Comparison of ENCODE assay signal across 8 cellular contexts in genomic region chr3:10242182-10243065, GRCh38. TPM values are rescaled to one million over a fixed set of nuclear protein-coding genes. Genes with fewer than 3 reads are reported as not detected.
A peak's percentile ranks its signal among the peaks of the same experiment; 100 is the strongest.
DNase-seq lines count a peak whose midpoint lies in the region; ATAC-seq lines count a peak whose summit lies in the region.

No MANE protein-coding gene starts in this region.

- H3K9me3 Mint-ChIP-seq in activated naive CD4-positive, alpha-beta T cell treated with anti-CD3 and anti-CD28 coated beads, Interleukin-2, amount 50 U/mL, for 72 hours: peaks cover 11 to 25% of the 10 kb centered on the region in 2 donors

- no peak overlapping the region for H2AK5ac ChIP-seq in neuronal stem cell (ENCODE audit: low read depth, low read length)

- no peak overlapping the region for H4K8ac ChIP-seq in neuronal stem cell (ENCODE audit: low read depth, low read length)

- H3K27ac ChIP-seq in neuronal stem cell (replicated peaks; ENCODE audit: low read length): no peak overlapping the region

- no peaks in the 10 kb centered on the region for H3K4me1 ChIP-seq in neuronal stem cell (ENCODE audit: control insufficient read depth in 2 of 2, insufficient read depth in 1 of 2, low read depth in 1 of 2, low read length in 2 of 2)

- H3K18ac ChIP-seq in neuronal stem cell (ENCODE audit: low read length): no peak overlapping the region

- no peak overlapping the region for H2BK15ac ChIP-seq in neuronal stem cell (ENCODE audit: low read length)

- H2BK120ac ChIP-seq in neuronal stem cell (ENCODE audit: low read depth, low read length): no peak overlapping the region

- peak overlapping the region; percentile 94 to 96 for H3K27ac Mint-ChIP-seq in activated naive CD4-positive, alpha-beta T cell treated with anti-CD3 and anti-CD28 coated beads, Interleukin-2, amount 50 U/mL, for 72 hours

- no CpG with 5 or more reads among the region's 7 CpGs for WGBS in neuronal stem cell (ENCODE audit: extremely low coverage in 2 of 2, insufficient read length in 2 of 2, insufficient replicate concordance in 1 of 2), 2 donors

- H3K9ac ChIP-seq in neuronal stem cell (ENCODE audit: low read depth, low read length, poor library complexity): no peak overlapping the region

- no peak overlapping the region for H3K4me3 ChIP-seq in neuronal stem cell (ENCODE audit: low read length in 2 of 2)

- H3K23ac ChIP-seq in neuronal stem cell (ENCODE audit: low read depth, low read length, poor library complexity): no peak overlapping the region

- no peak overlapping the region for H4K91ac ChIP-seq in neuronal stem cell (ENCODE audit: low read depth, low read length, poor library complexity)

- H2BK12ac ChIP-seq in neuronal stem cell (ENCODE audit: low read length): no peak overlapping the region

- H3K36me3 ChIP-seq in neuronal stem cell (replicated peaks in 1 of 2; ENCODE audit: control insufficient read depth in 2 of 2, insufficient read depth in 2 of 2, low read length in 2 of 2): no peaks in the 10 kb centered on the region

- peaks cover 25 to 52% of the 10 kb centered on the region in 2 donors for H3K36me3 Mint-ChIP-seq in activated naive CD4-positive, alpha-beta T cell treated with anti-CD3 and anti-CD28 coated beads, Interleukin-2, amount 50 U/mL, for 72 hours

- DNase-seq in EH (ENCODE audit: low read depth): peak; percentile 86
- peak; percentile 75 for DNase-seq in T follicular helper cell (ENCODE audit: low read depth)
- DNase-seq in activated naive CD4-positive, alpha-beta T cell treated with anti-CD3 and anti-CD28 coated beads, Interleukin-2, amount 50 U/mL, for 72 hours (ENCODE audit: low spot score in 2 of 2): peak; percentile 69 to 77
- no peak for DNase-seq in neuronal stem cell (ENCODE audit: low spot score)
- no peak for DNase-seq in hippocampal formation (lab: John Stamatoyannopoulos, UW)
- DNase-seq in DMS114 treated with DMSO at 0.1 percent for 48 hours (lab: John Stamatoyannopoulos, UW; ENCODE audit: unreplicated experiment): no peak

- no peak overlapping the region for H3K4ac ChIP-seq in neuronal stem cell (ENCODE audit: low read length)

- H3K4me2 ChIP-seq in neuronal stem cell (ENCODE audit: insufficient read depth, low read length, poor library complexity, severe bottlenecking): no peak overlapping the region

- no peaks in the 10 kb centered on the region for H3K27me3 ChIP-seq in neuronal stem cell (ENCODE audit: control insufficient read depth in 3 of 3, insufficient read depth in 3 of 3, low read depth in 1 of 3, low read length in 3 of 3)

- peak overlapping the region; percentile 53 for H2AFZ ChIP-seq in neuronal stem cell (ENCODE audit: low read length)

- H2BK5ac ChIP-seq in neuronal stem cell (ENCODE audit: low read length): no peak overlapping the region

- H3K79me1 ChIP-seq in neuronal stem cell (ENCODE audit: low read depth, low read length): no peaks in the 10 kb centered on the region

- peaks cover 3 to 15% of the 10 kb centered on the region in 2 donors for H3K9me3 ChIP-seq in neuronal stem cell (replicated peaks in 1 of 2; ENCODE audit: control insufficient read depth in 2 of 2, insufficient read depth in 1 of 2, low read depth in 1 of 2, low read length in 2 of 2)

- ATAC-seq in activated naive CD4-positive, alpha-beta T cell treated with anti-CD3 and anti-CD28 coated beads, Interleukin-2, amount 50 U/mL, for 72 hours: peak; percentile 98 to 99
- ATAC-seq in GM21367 (IDR thresholded peaks at IDR 0.05; ENCODE audit: unreplicated experiment) (no peak), GM21360 (IDR thresholded peaks at IDR 0.05; ENCODE audit: unreplicated experiment) (no peak)

- H3K14ac ChIP-seq in neuronal stem cell (ENCODE audit: low read length): no peak overlapping the region

RNA-seq across cellular contexts. Expression of gene TATDN2, which starts 5.8 kb away (rescaled TPM):
- total RNA-seq in activated naive CD4-positive, alpha-beta T cell treated with anti-CD3 and anti-CD28 coated beads, Interleukin-2, amount 50 U/mL, for 72 hours: 10 to 100 TPM; 40.8 to 56.3 TPM
- 10.3 TPM for polyA plus RNA-seq in neuronal stem cell (2013, experiment 1 of 2)
- polyA plus RNA-seq in neuronal stem cell (2013, experiment 2 of 2): 10.2 TPM

RNA-seq across cellular contexts. Expression of gene GHRL, which starts 50.3 kb away (rescaled TPM):
- total RNA-seq in activated naive CD4-positive, alpha-beta T cell treated with anti-CD3 and anti-CD28 coated beads, Interleukin-2, amount 50 U/mL, for 72 hours: not detected
- not detected for polyA plus RNA-seq in neuronal stem cell (2013, experiment 1 of 2)
- 0.21 TPM for polyA plus RNA-seq in neuronal stem cell (2013, experiment 2 of 2)

Comparison
In these comparisons a context has a peak if more than half of its experiments do, and no peak if none do; other contexts are left out.
1. DNase-seq: peak in EH (single experiment), T follicular helper cell (single experiment) and activated naive CD4-positive, alpha-beta T cell treated with anti-CD3 and anti-CD28 coated beads, Interleukin-2, amount 50 U/mL, for 72 hours (2 of 2); none in neuronal stem cell (single experiment), hippocampal formation (0 of 2) and DMS114 treated with DMSO at 0.1 percent for 48 hours (single experiment).
2. ATAC-seq: peak in activated naive CD4-positive, alpha-beta T cell treated with anti-CD3 and anti-CD28 coated beads, Interleukin-2, amount 50 U/mL, for 72 hours (2 of 2); none in GM21367 (single experiment) and GM21360 (single experiment).